7 cellular contexts compared by ENCODE assay signal in the genomic region with DNA sequence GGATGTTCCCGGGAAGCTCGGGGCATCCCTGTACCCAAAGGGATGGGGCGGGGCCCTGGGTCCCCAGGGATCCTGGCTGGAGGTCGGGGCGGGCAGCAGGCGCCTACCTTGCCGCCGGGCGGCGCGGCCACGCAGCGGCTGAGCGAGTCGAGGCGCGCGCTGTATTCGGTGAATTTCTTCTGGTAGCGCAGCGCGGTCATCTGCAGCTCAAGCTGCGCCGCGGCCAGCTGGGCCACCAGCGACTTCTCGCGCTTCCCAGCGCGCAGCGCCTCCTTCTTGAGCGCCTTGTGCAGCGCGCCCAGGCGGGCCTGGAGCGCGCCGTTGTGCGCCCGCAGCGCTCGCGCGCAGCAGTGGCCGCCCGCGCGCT. TPM values are rescaled to one million over a fixed set of nuclear protein-coding genes. Genes with fewer than 3 reads are reported as not detected.
DNase-seq lines count a peak whose midpoint lies in the region; TF ChIP-seq lines count a peak whose summit lies in the region.

No MANE protein-coding gene starts in this region.

- H3K36me3 ChIP-seq in brain microvascular endothelial cell (replicated peaks): no peaks in the 10 kb centered on the region
- no peaks in the 10 kb centered on the region for H3K36me3 ChIP-seq in tibial artery

- no peaks in the 10 kb centered on the region for H3K27me3 ChIP-seq in brain microvascular endothelial cell (replicated peaks)
- no peaks in the 10 kb centered on the region for H3K27me3 ChIP-seq in tibial artery

- H3K27ac ChIP-seq in brain microvascular endothelial cell: no peak overlapping the region
- H3K27ac ChIP-seq in tibial artery: peak overlapping the region; percentile 88 to 93

- TF ChIP-seq CTCF in brain microvascular endothelial cell (IDR thresholded peaks at IDR 0.05; ENCODE audit: low read depth, low read length, missing control alignments) (no peak), tibial artery (IDR thresholded peaks at IDR 0.05) (peak; percentile 23 to 24)

- intact Hi-C loops in tibial artery (cut with DNase I; ENCODE audit: low total_unique reads): loop anchor here (5.0 kb wide), 1 partner anchor 112 kb away; no protein-coding TSS in a partner anchor

- no peaks in the 10 kb centered on the region for H3K9me3 ChIP-seq in tibial artery

- DNase-seq in LHCN-M2 (ENCODE audit: low read depth): peak; percentile 66
- peak; percentile 32 for DNase-seq in brain microvascular endothelial cell
- peak; percentile 52 for DNase-seq in kidney tubule cell (ENCODE audit: low spot score)
- DNase-seq in tibial artery: peak; percentile 35 to 79
- DNase-seq in RKO (ENCODE audit: low spot score): no peak
- DNase-seq in SW 1271 (lab: John Stamatoyannopoulos, UW): no peak
- no peak for DNase-seq in NCI-H774 (lab: John Stamatoyannopoulos, UW)

- H3K4me3 ChIP-seq in brain microvascular endothelial cell (ENCODE audit: low read depth, low read length): peak overlapping the region; percentile 63
- peak overlapping the region; percentile 80 to 86 for H3K4me3 ChIP-seq in tibial artery

- H3K4me1 ChIP-seq in tibial artery: peaks cover 0 to 41% (median 32%) of the 10 kb centered on the region in 4 donors

- in situ Hi-C loops in brain microvascular endothelial cell (cut with HindIII; ENCODE audit: low pct_ligation_motif_present, low sequenced_read_pairs): no loop called here

RNA-seq across cellular contexts. Expression of gene PDZRN3, which starts 0.8 kb away (rescaled TPM):
- total RNA-seq in LHCN-M2 (2014; rRNA removed): 6.5 and 6.7 TPM in 2 replicates
- polyA plus RNA-seq in LHCN-M2 (2012): 3.7 TPM

Comparison
In these comparisons a context has a peak if more than half of its experiments do, and no peak if none do; other contexts are left out.
1. DNase-seq: peak in LHCN-M2 (single experiment), brain microvascular endothelial cell (single experiment), kidney tubule cell (single experiment) and tibial artery (2 of 2); none in RKO (single experiment), SW 1271 (0 of 2) and NCI-H774 (single experiment).